ENCODE assay signal across 12 cellular contexts in genomic region chr5:37665889-37666288, GRCh38.
A peak's percentile ranks its signal among the peaks of the same experiment; 100 is the strongest.
DNase-seq lines count a peak whose midpoint lies in the region; ATAC-seq and TF ChIP-seq lines count a peak whose summit lies in the region.
"Had no signal": no experiment of that assay in that cellular context is flagged by ENCODE, and none has a peak within 500 bp of the region (broad histone marks: within the 10 kb centered on the region; RNA-seq: fewer than 3 reads in every experiment).

No MANE protein-coding gene starts in this region.

- H3K27me3 Mint-ChIP-seq in activated T-helper 1 cell treated with anti-CD3 and anti-CD28 coated beads, Interleukin-12 subunit alpha, Interleukin-12 subunit beta, Interleukin-2, Interleukin-4 antibody, amounts not matched to agents 30 ng/mL and 10 ng/mL and 1 ng/mL, durations not matched to agents 14 hours and 24 hours and 36 hours (ENCODE audit: insufficient read depth), result no peaks in the 10 kb centered on the region

- H3K36me3 ChIP-seq in kidney epithelial cell (ENCODE audit: control insufficient read depth, insufficient read depth, low read length), result no peaks in the 10 kb centered on the region
- H3K36me3 ChIP-seq: ascending aorta had no signal

- H3K9me3 Mint-ChIP-seq in activated T-helper 1 cell treated with anti-CD3 and anti-CD28 coated beads, Interleukin-12 subunit alpha, Interleukin-12 subunit beta, Interleukin-2, Interleukin-4 antibody, amounts not matched to agents 30 ng/mL and 10 ng/mL and 1 ng/mL, durations not matched to agents 14 hours and 24 hours and 36 hours, result no peaks in the 10 kb centered on the region

- H3K27me3 ChIP-seq in kidney epithelial cell (ENCODE audit: control insufficient read depth, insufficient read depth, low read length), result no peaks in the 10 kb centered on the region
- H3K27me3 ChIP-seq: ascending aorta had no signal

- no peaks in the 10 kb centered on the region for H3K36me3 Mint-ChIP-seq in activated T-helper 1 cell treated with anti-CD3 and anti-CD28 coated beads, Interleukin-12 subunit alpha, Interleukin-12 subunit beta, Interleukin-2, Interleukin-4 antibody, amounts not matched to agents 30 ng/mL and 10 ng/mL and 1 ng/mL, durations not matched to agents 14 hours and 24 hours and 36 hours (ENCODE audit: low read depth)

- CTCF ChIA-PET in RWPE1 (lab: Yijun Ruan, JAX), result no interaction called here

- ATAC-seq in GM19452 (IDR thresholded peaks at IDR 0.05; ENCODE audit: unreplicated experiment), result no peak
- no peak for ATAC-seq in GM18858 (IDR thresholded peaks at IDR 0.05; ENCODE audit: unreplicated experiment)

- no peak overlapping the region for H3K27ac Mint-ChIP-seq in activated T-helper 1 cell treated with anti-CD3 and anti-CD28 coated beads, Interleukin-12 subunit alpha, Interleukin-12 subunit beta, Interleukin-2, Interleukin-4 antibody, amounts not matched to agents 30 ng/mL and 10 ng/mL and 1 ng/mL, durations not matched to agents 14 hours and 24 hours and 36 hours

- POLR2A ChIA-PET in RWPE1 (lab: Yijun Ruan, JAX; ENCODE audit: low non-redundant PET), result no interaction called here

- H3K4me3 Mint-ChIP-seq in activated T-helper 1 cell treated with anti-CD3 and anti-CD28 coated beads, Interleukin-12 subunit alpha, Interleukin-12 subunit beta, Interleukin-2, Interleukin-4 antibody, amounts not matched to agents 30 ng/mL and 10 ng/mL and 1 ng/mL, durations not matched to agents 14 hours and 24 hours and 36 hours, result no peak overlapping the region

- H3K27ac ChIP-seq in RWPE1, result no peak overlapping the region
- H3K27ac ChIP-seq: ascending aorta, parathyroid adenoma had no signal

- DNase-seq in NCI-H1092 (lab: John Stamatoyannopoulos, UW), result peak; percentile 69
- DNase-seq in amniotic epithelial cell (ENCODE audit: low read depth), result peak; percentile 25
- DNase-seq in kidney epithelial cell (ENCODE audit: low read depth), result peak; percentile 23
- DNase-seq in skeletal muscle cell (ENCODE audit: low read depth), result peak; percentile 14
- DNase-seq in activated T-helper 1 cell treated with anti-CD3 and anti-CD28 coated beads, Interleukin-12 subunit alpha, Interleukin-12 subunit beta, Interleukin-2, Interleukin-4 antibody, amounts not matched to agents 30 ng/mL and 10 ng/mL and 1 ng/mL, durations not matched to agents 14 hours and 24 hours and 36 hours (ENCODE audit: low spot score), result no peak
- no peak for DNase-seq in RWPE1 (ENCODE audit: low spot score)
- DNase-seq: activated CD4-positive, alpha-beta T cell treated with anti-CD3 and anti-CD28 coated beads, Interleukin-2, amount 50 U/mL, for 4 hours; RPMI8226 had no signal

- no peaks in the 10 kb centered on the region for H3K4me1 Mint-ChIP-seq in activated T-helper 1 cell treated with anti-CD3 and anti-CD28 coated beads, Interleukin-12 subunit alpha, Interleukin-12 subunit beta, Interleukin-2, Interleukin-4 antibody, amounts not matched to agents 30 ng/mL and 10 ng/mL and 1 ng/mL, durations not matched to agents 14 hours and 24 hours and 36 hours (ENCODE audit: low read depth)

- intact Hi-C loops in activated T-helper 1 cell treated with anti-CD3 and anti-CD28 coated beads, Interleukin-12 subunit alpha, Interleukin-12 subunit beta, Interleukin-2, Interleukin-4 antibody, amounts not matched to agents 30 ng/mL and 10 ng/mL and 1 ng/mL, durations not matched to agents 14 hours and 24 hours and 36 hours (cut with micrococcal nuclease), result no loop called here

- no peak for TF ChIP-seq CTCF in kidney epithelial cell (IDR thresholded peaks at IDR 0.05; ENCODE audit: insufficient read depth, low read length, poor library complexity, severe bottlenecking)
- TF ChIP-seq CTCF in RWPE1 (conservative IDR thresholded peaks at IDR 0.05; ENCODE audit: low read depth), result no peak

- H3K4me3 ChIP-seq in kidney epithelial cell (ENCODE audit: low read depth, low read length) (no peak overlapping the region), skeletal muscle cell (ENCODE audit: low read depth, low read length) (no peak overlapping the region)
- H3K4me3 ChIP-seq: ascending aorta had no signal

Comparison
In these comparisons a context has a peak if more than half of its experiments do, and no peak if none do; other contexts are left out.
1. DNase-seq: peak in NCI-H1092 (single experiment), amniotic epithelial cell (single experiment), kidney epithelial cell (single experiment) and skeletal muscle cell (single experiment); none in activated T-helper 1 cell treated with anti-CD3 and anti-CD28 coated beads, Interleukin-12 subunit alpha, Interleukin-12 subunit beta, Interleukin-2, Interleukin-4 antibody, amounts not matched to agents 30 ng/mL and 10 ng/mL and 1 ng/mL, durations not matched to agents 14 hours and 24 hours and 36 hours (single experiment) and RWPE1 (single experiment).